8 cellular contexts compared by ENCODE assay signal in the genomic region with DNA sequence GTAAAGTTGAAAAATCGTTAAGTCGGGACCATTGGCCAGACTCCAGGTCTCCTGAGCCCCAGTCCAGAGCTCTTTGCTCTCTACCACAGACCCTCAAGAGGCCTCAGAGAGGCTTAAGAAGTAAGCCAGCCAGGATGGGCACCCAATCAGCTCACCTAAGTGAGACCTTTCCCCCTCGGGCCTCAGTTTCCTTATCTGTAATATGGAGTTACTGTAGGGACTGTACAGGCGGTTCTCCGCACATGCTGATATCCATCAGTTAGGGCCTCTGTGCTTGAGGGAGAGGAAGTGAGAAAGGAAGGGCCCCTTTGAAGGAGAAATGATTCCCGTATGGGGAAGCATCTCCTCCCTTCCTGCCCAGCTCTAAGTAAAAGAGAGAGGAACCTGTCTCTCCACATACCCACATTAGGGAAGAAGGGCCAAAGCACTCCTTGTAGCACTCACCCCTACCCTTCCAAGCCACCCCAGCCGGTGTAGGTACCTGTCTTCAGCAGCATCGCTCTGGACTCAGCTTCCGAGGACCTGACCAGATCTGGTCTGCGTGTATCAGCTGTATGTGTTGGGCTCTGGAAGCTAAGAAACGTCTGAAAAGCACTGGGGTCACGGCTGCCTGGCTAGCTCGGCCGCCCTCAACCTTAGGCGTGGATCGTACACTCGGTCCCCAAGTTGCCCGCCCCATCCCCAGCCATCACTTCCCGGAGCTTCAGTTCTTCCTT. TPM values are rescaled to one million over a fixed set of nuclear protein-coding genes. Genes with fewer than 3 reads are reported as not detected.
DNase-seq lines count a peak whose midpoint lies in the region; ATAC-seq and TF ChIP-seq lines count a peak whose summit lies in the region.

No MANE protein-coding gene starts in this region.

- 25% methylated on average over 19 of the region's 19 CpGs for WGBS in hepatocyte (ENCODE audit: low lambda C conversion rate, missing lambda C conversion rate)

- peak overlapping the region; percentile 53 for H2AFZ ChIP-seq in hepatocyte

- peak overlapping the region; percentile 87 for H3K4me2 ChIP-seq in hepatocyte

- no peak for TF ChIP-seq CTCF in HL-60 (IDR thresholded peaks at IDR 0.05; ENCODE audit: insufficient read depth, low read length)
- TF ChIP-seq CTCF in hepatocyte (IDR thresholded peaks at IDR 0.05; ENCODE audit: poor library complexity): no peak

- H3K9me2 ChIP-seq in hepatocyte (replicated peaks; ENCODE audit: insufficient read depth): no peaks in the 10 kb centered on the region

- H3K4me3 ChIP-seq in HL-60 (replicated peaks; ENCODE audit: insufficient read depth, low read length): peak overlapping the region; percentile 52
- peak overlapping the region; percentile 37 for H3K4me3 ChIP-seq in hepatocyte
- peak overlapping the region; percentile 73 to 94 (median 87) for H3K4me3 ChIP-seq in skeletal muscle tissue (ENCODE audit: low read length in 3 of 3)

- H3K9ac ChIP-seq in skeletal muscle tissue (ENCODE audit: low read depth in 1 of 3, low read length in 3 of 3): peak overlapping the region; percentile 79 to 93 (median 89)

- H3K27me3 ChIP-seq in HL-60 (ENCODE audit: insufficient read depth, poor library complexity, severe bottlenecking) (no peaks in the 10 kb centered on the region), hepatocyte (no peaks in the 10 kb centered on the region), skeletal muscle tissue (ENCODE audit: control insufficient read depth in 3 of 3, insufficient read depth in 3 of 3, low read length in 3 of 3) (no peaks in the 10 kb centered on the region)

- no peak for DNase-seq in activated CD4-positive, CD25-positive, alpha-beta regulatory T cell treated with anti-CD3 and anti-CD28 coated beads, Interleukin-2, amount 50 U/mL, for 72 hours
- DNase-seq in HL-60 (ENCODE audit: low read depth in 1 of 2, low spot score in 1 of 2) (peak; percentile 57 to 79), hepatocyte (ENCODE audit: low spot score) (no peak), DMS153 (lab: John Stamatoyannopoulos, UW) (no peak)
- no peak for DNase-seq in activated naive CD4-positive, alpha-beta T cell treated with anti-CD3 and anti-CD28 coated beads, Interleukin-2, amount 50 U/mL, for 72 hours (ENCODE audit: low spot score in 2 of 2)

- no peaks in the 10 kb centered on the region for H4K20me1 ChIP-seq in hepatocyte (ENCODE audit: insufficient read depth, poor library complexity, severe bottlenecking)

- H3K27ac ChIP-seq in HL-60 (replicated peaks) (peak overlapping the region; percentile 77), hepatocyte (peak overlapping the region; percentile 86), skeletal muscle tissue (ENCODE audit: low read depth, low read length) (peak overlapping the region; percentile 79)

- no peaks in the 10 kb centered on the region for H3K9me3 Mint-ChIP-seq in activated naive CD4-positive, alpha-beta T cell treated with anti-CD3 and anti-CD28 coated beads, Interleukin-2, amount 50 U/mL, for 72 hours

- H3K4me1 ChIP-seq in hepatocyte (ENCODE audit: insufficient read depth) (peaks cover 13% of the 10 kb centered on the region), skeletal muscle tissue (ENCODE audit: control insufficient read depth in 3 of 3, insufficient read depth in 3 of 3, low read length in 3 of 3) (peaks cover 24 to 30% (median 27%) of the 10 kb centered on the region in 3 donors)

- peaks cover 7% of the 10 kb centered on the region for H3K79me2 ChIP-seq in hepatocyte

- H3K27ac Mint-ChIP-seq in activated naive CD4-positive, alpha-beta T cell treated with anti-CD3 and anti-CD28 coated beads, Interleukin-2, amount 50 U/mL, for 72 hours: peak overlapping the region; percentile 79 to 90

- ATAC-seq in activated CD4-positive, CD25-positive, alpha-beta regulatory T cell treated with anti-CD3 and anti-CD28 coated beads, Interleukin-2, amount 50 U/mL, for 24 hours: peak; percentile 0 to 3
- no peak for ATAC-seq in activated naive CD4-positive, alpha-beta T cell treated with anti-CD3 and anti-CD28 coated beads, Interleukin-2, amount 50 U/mL, for 72 hours
- no peak for ATAC-seq in GM18861 (IDR thresholded peaks at IDR 0.05; ENCODE audit: unreplicated experiment)

- H3K36me3 ChIP-seq in hepatocyte (replicated peaks; ENCODE audit: insufficient read depth, low read depth) (no peaks in the 10 kb centered on the region), skeletal muscle tissue (ENCODE audit: control insufficient read depth in 3 of 3, insufficient read depth in 3 of 3, low read length in 3 of 3) (peaks cover 32 to 35% (median 34%) of the 10 kb centered on the region in 3 donors)

- peaks cover 7 to 11% of the 10 kb centered on the region in 2 donors for H3K36me3 Mint-ChIP-seq in activated naive CD4-positive, alpha-beta T cell treated with anti-CD3 and anti-CD28 coated beads, Interleukin-2, amount 50 U/mL, for 72 hours

- H3K9me3 ChIP-seq in hepatocyte (ENCODE audit: low read depth) (no peaks in the 10 kb centered on the region), skeletal muscle tissue (ENCODE audit: control insufficient read depth in 3 of 3, low read length in 3 of 3) (no peaks in the 10 kb centered on the region)

RNA-seq across cellular contexts. Expression of a gene that starts 0.7 kb away (rescaled TPM):
- total RNA-seq in activated naive CD4-positive, alpha-beta T cell treated with anti-CD3 and anti-CD28 coated beads, Interleukin-2, amount 50 U/mL, for 72 hours: 10 to 100 TPM; 26.3 to 32.3 TPM
- total RNA-seq in hepatocyte: 24.2 and 24.6 TPM in 2 replicates
- polyA plus RNA-seq in hepatocyte: 23.8 and 31.1 TPM in 2 replicates
- total RNA-seq in skeletal muscle tissue: 26.1 TPM

RNA-seq across cellular contexts. Expression of a gene that starts 4.1 kb away (rescaled TPM):
- 1 to 10 TPM; 2.1 to 2.2 TPM for total RNA-seq in activated naive CD4-positive, alpha-beta T cell treated with anti-CD3 and anti-CD28 coated beads, Interleukin-2, amount 50 U/mL, for 72 hours
- total RNA-seq in hepatocyte (5.4 and 10.4 TPM in 2 replicates), skeletal muscle tissue (19.8 TPM)
- polyA plus RNA-seq in hepatocyte: 8.3 and 9.3 TPM in 2 replicates

RNA-seq across cellular contexts. Expression of a gene that starts 9.5 kb away (rescaled TPM):
- total RNA-seq in activated naive CD4-positive, alpha-beta T cell treated with anti-CD3 and anti-CD28 coated beads, Interleukin-2, amount 50 U/mL, for 72 hours: 10 to 100 TPM; 48.3 to 59.9 TPM
- total RNA-seq in hepatocyte (10.8 and 14.7 TPM in 2 replicates), skeletal muscle tissue (15.1 TPM)
- 143 and 145 TPM in 2 replicates for polyA plus RNA-seq in hepatocyte

RNA-seq across cellular contexts. Expression of a gene that starts 20.6 kb away (rescaled TPM):
- 100 to 1,000 TPM in 1 of 2 donors, 10 to 100 TPM in 1; 84.9 to 107 TPM for total RNA-seq in activated naive CD4-positive, alpha-beta T cell treated with anti-CD3 and anti-CD28 coated beads, Interleukin-2, amount 50 U/mL, for 72 hours
- total RNA-seq in hepatocyte: 97.4 and 98.5 TPM in 2 replicates
- polyA plus RNA-seq in hepatocyte: 182 and 183 TPM in 2 replicates
- 67.8 TPM for total RNA-seq in skeletal muscle tissue

Comparison
In these comparisons a context has a peak if more than half of its experiments do, and no peak if none do; other contexts are left out.
1. ATAC-seq: peak in activated CD4-positive, CD25-positive, alpha-beta regulatory T cell treated with anti-CD3 and anti-CD28 coated beads, Interleukin-2, amount 50 U/mL, for 24 hours (2 of 2); none in activated naive CD4-positive, alpha-beta T cell treated with anti-CD3 and anti-CD28 coated beads, Interleukin-2, amount 50 U/mL, for 72 hours (0 of 2) and GM18861 (single experiment).
2. DNase-seq: peak in HL-60 (2 of 2); none in activated CD4-positive, CD25-positive, alpha-beta regulatory T cell treated with anti-CD3 and anti-CD28 coated beads, Interleukin-2, amount 50 U/mL, for 72 hours (single experiment), activated naive CD4-positive, alpha-beta T cell treated with anti-CD3 and anti-CD28 coated beads, Interleukin-2, amount 50 U/mL, for 72 hours (0 of 2), hepatocyte (single experiment) and DMS153 (single experiment).
3. H3K4me3 ChIP-seq: peak in every context shown above with its lines; median percentile 87 in skeletal muscle tissue; 52 in HL-60; 37 in hepatocyte.
4. Peak in every context shown above with its lines, with median percentiles within 50 percentile points of each other: H3K27ac ChIP-seq.